ENCODE assay signal across 8 cellular contexts in genomic region chr5:6829150-6829784, GRCh38.
DNase-seq lines count a peak whose midpoint lies in the region; ATAC-seq and TF ChIP-seq lines count a peak whose summit lies in the region.

No MANE protein-coding gene starts in this region.

- peaks cover 14% of the 10 kb centered on the region for H3K27me3 Mint-ChIP-seq in progenitor cell of endocrine pancreas
- H3K27me3 Mint-ChIP-seq in glutamatergic neuron (ENCODE audit: unreplicated experiment), result peaks cover 3% of the 10 kb centered on the region

- peak; percentile 78 for DNase-seq in stimulated activated CD4-positive, alpha-beta T cell treated with anti-CD3 and anti-CD28 coated beads, Interleukin-1b, Interleukin-23, amount 100 ng/mL, for 48 hours
- no peak for DNase-seq in progenitor cell of endocrine pancreas (ENCODE audit: low spot score, unreplicated experiment)
- no peak for DNase-seq in COR-L47 (lab: John Stamatoyannopoulos, UW)
- DNase-seq in glutamatergic neuron, result no peak

- peaks cover 11% of the 10 kb centered on the region for H3K4me1 Mint-ChIP-seq in progenitor cell of endocrine pancreas (ENCODE audit: low read depth)
- no peaks in the 10 kb centered on the region for H3K4me1 Mint-ChIP-seq in glutamatergic neuron (ENCODE audit: low read depth, unreplicated experiment)

- H3K4me3 Mint-ChIP-seq in progenitor cell of endocrine pancreas (ENCODE audit: low read depth) (no peak overlapping the region), glutamatergic neuron (ENCODE audit: unreplicated experiment) (no peak overlapping the region)

- no peak overlapping the region for H3K27ac Mint-ChIP-seq in progenitor cell of endocrine pancreas
- H3K27ac Mint-ChIP-seq in glutamatergic neuron (ENCODE audit: unreplicated experiment), result no peak overlapping the region

- ATAC-seq in GM18907 (IDR thresholded peaks at IDR 0.05; ENCODE audit: unreplicated experiment) (peak; percentile 87), HG02798 (IDR thresholded peaks at IDR 0.05; ENCODE audit: poor library complexity, unreplicated experiment) (peak; percentile 88), esophagus mucosa (no peak)
- peak; percentile 70 to 75 for ATAC-seq in activated CD4-positive, CD25-positive, alpha-beta regulatory T cell treated with anti-CD3 and anti-CD28 coated beads, Interleukin-2, amount 50 U/mL, for 24 hours

- H3K9me3 Mint-ChIP-seq in progenitor cell of endocrine pancreas (ENCODE audit: low read depth) (peaks cover 3% of the 10 kb centered on the region), glutamatergic neuron (ENCODE audit: unreplicated experiment) (peaks cover 4% of the 10 kb centered on the region)

- H3K36me3 Mint-ChIP-seq in progenitor cell of endocrine pancreas (ENCODE audit: insufficient read depth) (no peaks in the 10 kb centered on the region), glutamatergic neuron (ENCODE audit: unreplicated experiment) (peaks cover 10% of the 10 kb centered on the region)

- TF ChIP-seq CTCF in progenitor cell of endocrine pancreas (IDR thresholded peaks at IDR 0.05; ENCODE audit: unreplicated experiment) (no peak), glutamatergic neuron (IDR thresholded peaks at IDR 0.05; ENCODE audit: partially characterized antibody, unreplicated experiment) (no peak)
